15 cellular contexts compared by ENCODE assay signal in genomic region chr2:214995926-214996670, GRCh38.
DNase-seq lines count a peak whose midpoint lies in the region; ATAC-seq lines count a peak whose summit lies in the region.
"Had no signal": no experiment of that assay in that cellular context is flagged by ENCODE, and none has a peak within 500 bp of the region (broad histone marks: within the 10 kb centered on the region; RNA-seq: fewer than 3 reads in every experiment).

No MANE protein-coding gene starts in this region.

- intact Hi-C loops in Right ventricle myocardium inferior (cut with DNase I) = no loop called here

- no peak for DNase-seq in Right ventricle myocardium inferior (ENCODE audit: missing footprints)
- no peak for DNase-seq in T-helper 2 cell treated with Interferon-gamma antibody and Interleukin-4, amounts not matched to agents 5 μg/mL and 100 μg/mL, for 36 hours (ENCODE audit: low spot score)
- DNase-seq in NCI-H1048 (lab: John Stamatoyannopoulos, UW) = no peak
- no peak for DNase-seq in C1 segment of cervical spinal cord (lab: John Stamatoyannopoulos, UW)
- DNase-seq: activated T-cell treated with anti-CD3 and anti-CD28 coated beads, Interleukin-2, amount 50 U/mL, for 48 hours; GF-D8; hippocampal formation; mesendoderm; posterior cingulate gyrus; SIG-M5 had no signal

- no peak overlapping the region for H3K27ac Mint-ChIP-seq in T-helper 2 cell treated with Interferon-gamma antibody and Interleukin-4, amounts not matched to agents 5 μg/mL and 100 μg/mL, for 36 hours
- H3K27ac Mint-ChIP-seq: WTC11 had no signal

- H3K9me3 Mint-ChIP-seq in T-helper 2 cell treated with Interferon-gamma antibody and Interleukin-4, amounts not matched to agents 5 μg/mL and 100 μg/mL, for 36 hours = no peaks in the 10 kb centered on the region
- H3K9me3 Mint-ChIP-seq: WTC11 had no signal

- H3K36me3 Mint-ChIP-seq in T-helper 2 cell treated with Interferon-gamma antibody and Interleukin-4, amounts not matched to agents 5 μg/mL and 100 μg/mL, for 36 hours (ENCODE audit: low read depth) = no peaks in the 10 kb centered on the region
- H3K36me3 Mint-ChIP-seq: WTC11 had no signal

- no peaks in the 10 kb centered on the region for H3K4me1 Mint-ChIP-seq in T-helper 2 cell treated with Interferon-gamma antibody and Interleukin-4, amounts not matched to agents 5 μg/mL and 100 μg/mL, for 36 hours (ENCODE audit: low read depth)

- H3K4me3 Mint-ChIP-seq in T-helper 2 cell treated with Interferon-gamma antibody and Interleukin-4, amounts not matched to agents 5 μg/mL and 100 μg/mL, for 36 hours = no peak overlapping the region
- H3K4me3 Mint-ChIP-seq: WTC11 had no signal

- ATAC-seq in GM18517 (IDR thresholded peaks at IDR 0.05; ENCODE audit: unreplicated experiment) (peak; percentile 95), GM21360 (IDR thresholded peaks at IDR 0.05; ENCODE audit: unreplicated experiment) (peak; percentile 95), HG02885 (IDR thresholded peaks at IDR 0.05; ENCODE audit: poor library complexity, unreplicated experiment) (peak; percentile 96), HG03520 (IDR thresholded peaks at IDR 0.05; ENCODE audit: unreplicated experiment) (peak; percentile 95), Right ventricle myocardium inferior (no peak)
- ATAC-seq: WTC11 had no signal

- H3K27me3 Mint-ChIP-seq in T-helper 2 cell treated with Interferon-gamma antibody and Interleukin-4, amounts not matched to agents 5 μg/mL and 100 μg/mL, for 36 hours (ENCODE audit: low read depth) = no peaks in the 10 kb centered on the region
